1 cellular context compared by ENCODE assay signal in genomic region chr1:214331827-214332423, GRCh38.
TF ChIP-seq lines count a peak whose summit lies in the region.

No MANE protein-coding gene starts in this region.

TF ChIP-seq in HepG2, 621 proteins besides CTCF, POLR2A, EP300 and RAD21 (continued from another document and continues in another):
- TF ChIP-seq STAG1 (CRISPR knock-in tag; IDR thresholded peaks at IDR 0.05) (peak; percentile 74), ZIK1 (CRISPR knock-in tag; IDR thresholded peaks at IDR 0.05; ENCODE audit: borderline replicate concordance, low read depth) (no peak), ZFP91 (CRISPR knock-in tag; IDR thresholded peaks at IDR 0.05; ENCODE audit: borderline replicate concordance) (no peak), RFX1 (IDR thresholded peaks at IDR 0.05) (no peak), RFX3 (CRISPR knock-in tag; IDR thresholded peaks at IDR 0.05) (no peak), AKAP8 (CRISPR knock-in tag; IDR thresholded peaks at IDR 0.05) (no peak), ZNF350 (CRISPR knock-in tag; IDR thresholded peaks at IDR 0.05; ENCODE audit: borderline replicate concordance, low read depth) (no peak), SETDB1 (CRISPR knock-in tag; IDR thresholded peaks at IDR 0.05; ENCODE audit: borderline replicate concordance) (no peak), ZFP36 (IDR thresholded peaks at IDR 0.05; ENCODE audit: borderline replicate concordance, low read depth, low read length, partially characterized antibody) (no peak), ZBTB49 (CRISPR knock-in tag; IDR thresholded peaks at IDR 0.05; ENCODE audit: borderline replicate concordance) (no peak), PLRG1 (conservative IDR thresholded peaks at IDR 0.05) (no peak), PBX3 (CRISPR knock-in tag; IDR thresholded peaks at IDR 0.05; ENCODE audit: borderline replicate concordance) (no peak), GLMP (CRISPR knock-in tag; IDR thresholded peaks at IDR 0.05; ENCODE audit: borderline replicate concordance) (no peak), ZNF749 (CRISPR knock-in tag; IDR thresholded peaks at IDR 0.05; ENCODE audit: borderline replicate concordance) (no peak), CSRNP2 (CRISPR knock-in tag; conservative IDR thresholded peaks at IDR 0.05; ENCODE audit: low read depth) (no peak), FOXM1 (CRISPR knock-in tag; IDR thresholded peaks at IDR 0.05) (no peak), ZNF660 (CRISPR knock-in tag; IDR thresholded peaks at IDR 0.05; ENCODE audit: borderline replicate concordance, low read depth) (no peak), TBP (CRISPR knock-in tag; IDR thresholded peaks at IDR 0.05) (no peak), MYNN (CRISPR knock-in tag; IDR thresholded peaks at IDR 0.05; ENCODE audit: low read depth) (no peak), ZEB1 (IDR thresholded peaks at IDR 0.05; ENCODE audit: insufficient replicate concordance, low read depth) (no peak), GPN1 (CRISPR knock-in tag; IDR thresholded peaks at IDR 0.05; ENCODE audit: borderline replicate concordance) (no peak), MAFF (IDR thresholded peaks at IDR 0.05; ENCODE audit: low read depth, low read length) (no peak), SMC3 (IDR thresholded peaks at IDR 0.05; ENCODE audit: low read length) (peak; percentile 52), DBP (CRISPR knock-in tag; IDR thresholded peaks at IDR 0.05; ENCODE audit: not compliant biosample characterization) (no peak), NCOR1 (IDR thresholded peaks at IDR 0.05; ENCODE audit: borderline replicate concordance, low read length) (no peak), ZNF318 (CRISPR knock-in tag; IDR thresholded peaks at IDR 0.05) (no peak), RARG (CRISPR knock-in tag; IDR thresholded peaks at IDR 0.05; ENCODE audit: low read depth) (no peak), ZNF17 (CRISPR knock-in tag; IDR thresholded peaks at IDR 0.05) (no peak), ZNF713 (CRISPR knock-in tag; IDR thresholded peaks at IDR 0.05) (no peak), ZNF362 (CRISPR knock-in tag; IDR thresholded peaks at IDR 0.05; ENCODE audit: borderline replicate concordance) (no peak), ZNF136 (CRISPR knock-in tag; IDR thresholded peaks at IDR 0.05; ENCODE audit: low read depth) (no peak), POLR2AphosphoS2 (IDR thresholded peaks at IDR 0.05; ENCODE audit: low read depth, low read length) (no peak), HNF1B (CRISPR knock-in tag; IDR thresholded peaks at IDR 0.05) (0 out of 2 replicates have a peak, but pooled peaks have one; percentile 34), FOXO4 (CRISPR knock-in tag; conservative IDR thresholded peaks at IDR 0.05) (no peak), HNRNPUL1 (IDR thresholded peaks at IDR 0.05; ENCODE audit: low read depth, low read length) (no peak), ZNF501 (CRISPR knock-in tag; IDR thresholded peaks at IDR 0.05) (0 out of 2 replicates have a peak, but pooled peaks have one; percentile 38)
